In genomic region chr13:109869312-109870237, GRCh38 we compare ENCODE assay signal across 1 cellular context.
TF ChIP-seq lines count a peak whose summit lies in the region.

No MANE protein-coding gene starts in this region.

TF ChIP-seq in HepG2, 621 proteins besides CTCF, POLR2A, EP300 and RAD21 (continued from another document):
- TF ChIP-seq, protein P1, sequence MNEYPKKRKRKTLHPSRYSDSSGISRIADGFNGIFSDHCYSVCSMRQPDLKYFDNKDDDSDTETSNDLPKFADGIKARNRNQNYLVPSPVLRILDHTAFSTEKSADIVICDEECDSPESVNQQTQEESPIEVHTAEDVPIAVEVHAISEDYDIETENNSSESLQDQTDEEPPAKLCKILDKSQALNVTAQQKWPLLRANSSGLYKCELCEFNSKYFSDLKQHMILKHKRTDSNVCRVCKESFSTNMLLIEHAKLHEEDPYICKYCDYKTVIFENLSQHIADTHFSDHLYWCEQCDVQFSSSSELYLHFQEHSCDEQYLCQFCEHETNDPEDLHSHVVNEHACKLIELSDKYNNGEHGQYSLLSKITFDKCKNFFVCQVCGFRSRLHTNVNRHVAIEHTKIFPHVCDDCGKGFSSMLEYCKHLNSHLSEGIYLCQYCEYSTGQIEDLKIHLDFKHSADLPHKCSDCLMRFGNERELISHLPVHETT (CRISPR knock-in tag; conservative IDR thresholded peaks at IDR 0.05), result no peak
- TF ChIP-seq, protein P2, sequence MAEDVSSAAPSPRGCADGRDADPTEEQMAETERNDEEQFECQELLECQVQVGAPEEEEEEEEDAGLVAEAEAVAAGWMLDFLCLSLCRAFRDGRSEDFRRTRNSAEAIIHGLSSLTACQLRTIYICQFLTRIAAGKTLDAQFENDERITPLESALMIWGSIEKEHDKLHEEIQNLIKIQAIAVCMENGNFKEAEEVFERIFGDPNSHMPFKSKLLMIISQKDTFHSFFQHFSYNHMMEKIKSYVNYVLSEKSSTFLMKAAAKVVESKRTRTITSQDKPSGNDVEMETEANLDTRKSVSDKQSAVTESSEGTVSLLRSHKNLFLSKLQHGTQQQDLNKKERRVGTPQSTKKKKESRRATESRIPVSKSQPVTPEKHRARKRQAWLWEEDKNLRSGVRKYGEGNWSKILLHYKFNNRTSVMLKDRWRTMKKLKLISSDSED (CRISPR knock-in tag; IDR thresholded peaks at IDR 0.05), result no peak
- TF ChIP-seq ZFP1 (CRISPR knock-in tag; IDR thresholded peaks at IDR 0.05), result no peak
- TF ChIP-seq, protein P3, sequence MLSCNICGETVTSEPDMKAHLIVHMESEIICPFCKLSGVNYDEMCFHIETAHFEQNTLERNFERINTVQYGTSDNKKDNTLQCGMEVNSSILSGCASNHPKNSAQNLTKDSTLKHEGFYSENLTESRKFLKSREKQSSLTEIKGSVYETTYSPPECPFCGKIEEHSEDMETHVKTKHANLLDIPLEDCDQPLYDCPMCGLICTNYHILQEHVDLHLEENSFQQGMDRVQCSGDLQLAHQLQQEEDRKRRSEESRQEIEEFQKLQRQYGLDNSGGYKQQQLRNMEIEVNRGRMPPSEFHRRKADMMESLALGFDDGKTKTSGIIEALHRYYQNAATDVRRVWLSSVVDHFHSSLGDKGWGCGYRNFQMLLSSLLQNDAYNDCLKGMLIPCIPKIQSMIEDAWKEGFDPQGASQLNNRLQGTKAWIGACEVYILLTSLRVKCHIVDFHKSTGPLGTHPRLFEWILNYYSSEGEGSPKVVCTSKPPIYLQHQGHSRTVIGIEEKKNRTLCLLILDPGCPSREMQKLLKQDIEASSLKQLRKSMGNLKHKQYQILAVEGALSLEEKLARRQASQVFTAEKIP (CRISPR knock-in tag; IDR thresholded peaks at IDR 0.05; ENCODE audit: borderline replicate concordance), result no peak
- TF ChIP-seq ZNF784 (CRISPR knock-in tag; IDR thresholded peaks at IDR 0.05; ENCODE audit: borderline replicate concordance), result no peak
